In the genomic region with DNA sequence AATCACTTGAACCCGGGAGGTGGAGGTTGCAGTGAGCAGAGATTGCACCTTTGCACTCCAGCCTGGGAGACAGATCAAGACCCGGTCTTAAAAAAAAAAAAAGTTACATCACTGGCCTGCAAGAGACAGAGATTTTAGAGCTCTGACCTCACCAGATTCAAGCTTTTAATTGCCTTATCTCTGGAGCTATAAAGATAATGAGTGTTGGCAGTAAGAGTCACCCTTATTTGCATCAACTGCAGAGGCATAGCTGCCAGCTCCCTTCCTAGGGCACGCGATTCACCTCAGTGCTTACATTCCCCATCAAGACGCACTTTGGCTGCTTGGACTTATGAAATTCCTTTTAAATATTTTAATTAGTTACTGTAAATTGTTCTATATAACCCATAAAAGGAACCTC, we compare ENCODE assay signal across 22 cellular contexts. TPM values are rescaled to one million over a fixed set of nuclear protein-coding genes. Genes with fewer than 3 reads are reported as not detected.
"Had no signal": no experiment of that assay in that cellular context is flagged by ENCODE, and none has a peak within 500 bp of the region (broad histone marks: within the 10 kb centered on the region; RNA-seq: fewer than 3 reads in every experiment).

No MANE protein-coding gene starts in this region.

- H3K4me3 ChIP-seq: adrenal gland, esophagus squamous epithelium, sigmoid colon had no signal

- H3K4me1 Mint-ChIP-seq: activated CD4-positive, alpha-beta T cell treated with anti-CD3 and anti-CD28 coated beads for 36 hours; nephron; stimulated activated naive B cell treated with anti-CD40 and anti-IgM and Interleukin-4, amounts not matched to agents 10 μg/mL and 1 μg/mL and 100 μg/mL, for 72 hours had no signal

- H3K36me3 Mint-ChIP-seq: activated naive CD4-positive, alpha-beta T cell treated with anti-CD3 and anti-CD28 coated beads, Interleukin-2, amount 50 U/mL, for 72 hours; mesothelial cell of epicardium; stimulated activated naive B cell treated with anti-CD40 and anti-IgM and Interleukin-4, amounts not matched to agents 10 μg/mL and 1 μg/mL and 100 μg/mL, for 72 hours had no signal

- DNase-seq: activated CD4-positive, alpha-beta T cell treated with anti-CD3 and anti-CD28 coated beads for 36 hours; activated CD4-positive, alpha-beta T cell treated with anti-CD3 and anti-CD28 coated beads, Interleukin-2, amount 50 U/mL, for 48 hours; activated gamma-delta T cell treated with Interleukin-2 at 50 U/mL for 16 hours; adrenal gland; effector CD8-positive, alpha-beta T cell; esophagus squamous epithelium; hippocampal formation; left cardiac atrium; sigmoid colon; stimulated activated naive B cell treated with anti-CD40 and anti-IgM and Interleukin-4, amounts not matched to agents 10 μg/mL and 1 μg/mL and 100 μg/mL, for 72 hours had no signal

- H3K27ac ChIP-seq: adrenal gland, esophagus squamous epithelium, sigmoid colon had no signal

- H3K9me3 ChIP-seq: adrenal gland, esophagus squamous epithelium, sigmoid colon had no signal

- H3K27ac Mint-ChIP-seq: activated CD4-positive, alpha-beta T cell treated with anti-CD3 and anti-CD28 coated beads for 36 hours; activated naive CD4-positive, alpha-beta T cell treated with anti-CD3 and anti-CD28 coated beads, Interleukin-2, amount 50 U/mL, for 72 hours; dendritic cell treated with granulocyte-macrophage colony-stimulating factor and Interleukin-4, amounts not matched to agents 40 ng/mL and 50 ng/mL, for 4 days; mesothelial cell of epicardium; nephron; stimulated activated naive B cell treated with anti-CD40 and anti-IgM and Interleukin-4, amounts not matched to agents 10 μg/mL and 1 μg/mL and 100 μg/mL, for 72 hours; WTC11 had no signal

- FAIRE-seq: bronchial epithelial cell, endothelial cell of umbilical vein, islet of Langerhans had no signal

- H3K4me3 Mint-ChIP-seq: activated CD4-positive, alpha-beta T cell treated with anti-CD3 and anti-CD28 coated beads for 36 hours; dendritic cell treated with granulocyte-macrophage colony-stimulating factor and Interleukin-4, amounts not matched to agents 40 ng/mL and 50 ng/mL, for 4 days; mesothelial cell of epicardium; nephron; stimulated activated naive B cell treated with anti-CD40 and anti-IgM and Interleukin-4, amounts not matched to agents 10 μg/mL and 1 μg/mL and 100 μg/mL, for 72 hours; WTC11 had no signal

- H3K4me1 ChIP-seq: adrenal gland, esophagus squamous epithelium had no signal

- H3K27me3 ChIP-seq: adrenal gland, sigmoid colon had no signal

- H3K36me3 ChIP-seq: adrenal gland, esophagus squamous epithelium, sigmoid colon had no signal

RNA-seq across cellular contexts. Expression of gene SPATA4, which starts 12.5 kb away (rescaled TPM):
- total RNA-seq: activated CD4-positive, alpha-beta T cell treated with anti-CD3 and anti-CD28 coated beads for 36 hours; chondrocyte; endothelial cell of umbilical vein; esophagus squamous epithelium; lung microvascular endothelial cell; T-helper 2 cell treated with Interferon-gamma antibody and Interleukin-4, amounts not matched to agents 100 ng/mL and 5 ng/mL, for 36 hours; ureter; WTC11 had no signal
- polyA plus RNA-seq: endothelial cell of umbilical vein, sigmoid colon had no signal
